ENCODE assay signal across 30 cellular contexts in the genomic region with DNA sequence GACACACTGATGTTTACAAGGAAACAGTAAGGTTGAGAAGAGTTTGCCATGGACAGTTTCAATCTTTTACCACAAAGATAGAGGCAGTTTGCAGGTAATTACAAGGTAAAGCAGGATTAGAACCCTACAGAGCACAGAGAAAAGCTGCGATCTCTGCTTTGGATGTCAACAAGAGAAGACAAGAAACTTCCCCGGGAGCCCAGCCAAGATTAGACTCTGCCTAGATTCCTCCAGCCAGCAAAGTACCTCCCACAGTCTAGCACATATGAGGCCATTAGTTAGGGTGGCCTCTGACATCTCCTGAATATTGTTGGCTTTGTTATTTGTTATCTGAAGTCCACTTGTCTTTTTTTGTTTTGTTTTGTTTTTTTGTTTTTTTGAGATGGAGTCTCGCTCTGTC.
"Had no signal": no experiment of that assay in that cellular context is flagged by ENCODE, and none has a peak within 500 bp of the region (broad histone marks: within the 10 kb centered on the region; RNA-seq: fewer than 3 reads in every experiment).

No MANE protein-coding gene starts in this region.

- H3K36me3 Mint-ChIP-seq: activated naive CD8-positive, alpha-beta T cell treated with anti-CD3 and anti-CD28 coated beads for 36 hours had no signal

- H3K9me3 Mint-ChIP-seq: activated CD4-positive, alpha-beta T cell treated with anti-CD3 and anti-CD28 coated beads, Interleukin-2, amount 10 ng/mL, durations not matched to agents 24 days and 14 days had no signal

- DNase-seq: activated CD4-positive, alpha-beta T cell treated with anti-CD3 and anti-CD28 coated beads, Interleukin-2, amount 10 ng/mL, durations not matched to agents 24 days and 14 days; activated CD4-positive, alpha-beta T cell treated with anti-CD3 and anti-CD28 coated beads, Interleukin-2, amount 50 U/mL, for 4 hours; activated CD8-positive, alpha-beta T cell treated with anti-CD3 and anti-CD28 coated beads for 36 hours; activated effector memory CD4-positive, alpha-beta T cell treated with anti-CD3 and anti-CD28 coated beads, Interleukin-2, amount 50 U/mL, for 16 hours; activated naive CD4-positive, alpha-beta T cell; activated naive CD4-positive, alpha-beta T cell treated with anti-CD3 and anti-CD28 coated beads, Interleukin-2, amount 50 U/mL, for 16 hours; activated naive CD8-positive, alpha-beta T cell treated with anti-CD3 and anti-CD28 coated beads for 36 hours; activated T-cell treated with anti-CD3 and anti-CD28 coated beads, Interleukin-2, amount 50 U/mL, for 1 hour; activated T-cell treated with anti-CD3 and anti-CD28 coated beads, Interleukin-2, amount 50 U/mL, for 72 hours; body of pancreas; cerebellar nuclear complex; NCI-H1092 treated with DMSO at 0.1 percent for 48 hours; NCI-H1417 treated with DMSO at 0.1 percent for 48 hours; NCI-H187 treated with DMSO at 0.1 percent for 48 hours; NCI-H2081; NCI-H2171 treated with DMSO at 0.1 percent for 48 hours; NCI-H2227 treated with DMSO at 0.1 percent for 48 hours; NCI-H446; NCI-H524; NK-92 treated with Interleukin-12 subunit alpha and Interleukin-12 subunit beta, amount 100 ng/mL, for 24 hours; PC-3; Peyer's patch; SIG-M5; T1000; WERI-Rb-1 had no signal

- H3K27me3 Mint-ChIP-seq: activated CD4-positive, alpha-beta T cell treated with anti-CD3 and anti-CD28 coated beads, Interleukin-2, amount 10 ng/mL, durations not matched to agents 24 days and 14 days; activated CD8-positive, alpha-beta T cell treated with anti-CD3 and anti-CD28 coated beads for 36 hours; activated naive CD8-positive, alpha-beta T cell treated with anti-CD3 and anti-CD28 coated beads for 36 hours; activated T-helper 17 cell treated with anti-CD3 and anti-CD28 coated beads, Interleukin-2, amount 50 U/mL, for 72 hours had no signal

- H3K27ac Mint-ChIP-seq: activated CD4-positive, alpha-beta T cell treated with anti-CD3 and anti-CD28 coated beads, Interleukin-2, amount 10 ng/mL, durations not matched to agents 24 days and 14 days; activated CD8-positive, alpha-beta T cell treated with anti-CD3 and anti-CD28 coated beads for 36 hours; activated naive CD8-positive, alpha-beta T cell treated with anti-CD3 and anti-CD28 coated beads for 36 hours; activated T-cell treated with anti-CD3 and anti-CD28 coated beads, Interleukin-2, amount 50 U/mL, for 72 hours; activated T-helper 17 cell treated with anti-CD3 and anti-CD28 coated beads, Interleukin-2, amount 50 U/mL, for 72 hours had no signal

- H3K4me1 Mint-ChIP-seq: activated CD4-positive, alpha-beta T cell treated with anti-CD3 and anti-CD28 coated beads, Interleukin-2, amount 10 ng/mL, durations not matched to agents 24 days and 14 days; activated naive CD8-positive, alpha-beta T cell treated with anti-CD3 and anti-CD28 coated beads for 36 hours; activated T-helper 17 cell treated with anti-CD3 and anti-CD28 coated beads, Interleukin-2, amount 50 U/mL, for 72 hours had no signal

- H3K4me3 ChIP-seq: body of pancreas, breast epithelium, K562, Peyer's patch had no signal

- H3K9me3 ChIP-seq: body of pancreas, breast epithelium, Peyer's patch had no signal

- H3K4me1 ChIP-seq: body of pancreas, breast epithelium, Peyer's patch had no signal

- H3K27me3 ChIP-seq: body of pancreas, breast epithelium, Peyer's patch had no signal

- ATAC-seq: activated CD8-positive, alpha-beta T cell treated with anti-CD3 and anti-CD28 coated beads for 36 hours; activated T-cell treated with anti-CD3 and anti-CD28 coated beads, Interleukin-2, amount 50 U/mL, for 72 hours; activated T-helper 17 cell treated with anti-CD3 and anti-CD28 coated beads, Interleukin-2, amount 50 U/mL, for 72 hours; body of pancreas; K562; PC-3; Right ventricle myocardium inferior had no signal

- H3K4me3 Mint-ChIP-seq: activated CD4-positive, alpha-beta T cell treated with anti-CD3 and anti-CD28 coated beads, Interleukin-2, amount 10 ng/mL, durations not matched to agents 24 days and 14 days; activated CD8-positive, alpha-beta T cell treated with anti-CD3 and anti-CD28 coated beads for 36 hours; activated naive CD8-positive, alpha-beta T cell treated with anti-CD3 and anti-CD28 coated beads for 36 hours; activated T-cell treated with anti-CD3 and anti-CD28 coated beads, Interleukin-2, amount 50 U/mL, for 72 hours; activated T-helper 17 cell treated with anti-CD3 and anti-CD28 coated beads, Interleukin-2, amount 50 U/mL, for 72 hours had no signal

- H3K27ac ChIP-seq: body of pancreas, breast epithelium, Peyer's patch, RWPE1, WERI-Rb-1 had no signal

- H3K36me3 ChIP-seq: breast epithelium, Peyer's patch, WERI-Rb-1 had no signal
